Comparison of ENCODE assay signal across 8 cellular contexts in genomic region chr20:58308290-58308679, GRCh38. TPM values are rescaled to one million over a fixed set of nuclear protein-coding genes. Genes with fewer than 3 reads are reported as not detected.
DNase-seq lines count a peak whose midpoint lies in the region; ATAC-seq, FAIRE-seq and TF ChIP-seq lines count a peak whose summit lies in the region.

No MANE protein-coding gene starts in this region.

- H3K36me3 ChIP-seq in A673 (ENCODE audit: insufficient read depth, low read length, poor library complexity, severe bottlenecking) (peaks cover 6% of the 10 kb centered on the region), HUES6 (ENCODE audit: control insufficient read depth, insufficient read depth, low read length) (peaks cover 7% of the 10 kb centered on the region), muscle layer of duodenum (ENCODE audit: control insufficient read depth in 1 of 2, insufficient read depth in 2 of 2, low read length in 2 of 2) (peaks cover 4 to 6% of the 10 kb centered on the region in 2 donors), small intestine (ENCODE audit: control insufficient read depth in 2 of 2, insufficient read depth in 2 of 2, low read length in 2 of 2) (peaks cover 0 to 5% of the 10 kb centered on the region in 2 donors)

- H3K27me3 ChIP-seq in A673 (replicated peaks; ENCODE audit: insufficient read depth, low read depth, low read length, poor library complexity) (no peaks in the 10 kb centered on the region), HUES6 (ENCODE audit: control insufficient read depth, insufficient read depth, low read length) (no peaks in the 10 kb centered on the region), muscle layer of duodenum (ENCODE audit: low read depth, low read length) (no peaks in the 10 kb centered on the region), small intestine (ENCODE audit: control insufficient read depth in 2 of 2, insufficient read depth in 2 of 2, low read length in 2 of 2) (no peaks in the 10 kb centered on the region)

- DNase-seq in A673 (ENCODE audit: low spot score) = no peak
- DNase-seq in central memory CD4-positive, alpha-beta T cell = peak; percentile 10
- DNase-seq in small intestine = no peak
- DNase-seq in DMS79 (lab: John Stamatoyannopoulos, UW) = no peak

- H3K27ac ChIP-seq in A673 (ENCODE audit: low read depth, low read length, poor library complexity, severe bottlenecking) = no peak overlapping the region
- no peak overlapping the region for H3K27ac ChIP-seq in HUES6 (ENCODE audit: low read depth, low read length)
- no peak overlapping the region for H3K27ac ChIP-seq in muscle layer of duodenum (ENCODE audit: low read length)
- peak overlapping the region in 1 of 2 donors; percentile 8 for H3K27ac ChIP-seq in small intestine (ENCODE audit: low read depth in 1 of 2, low read length in 1 of 2)

- TF ChIP-seq CTCF in A673 (conservative IDR thresholded peaks at IDR 0.05; ENCODE audit: low read depth, low read length) = no peak

- intact Hi-C loops in A673 (cut with micrococcal nuclease; ENCODE audit: unreplicated experiment) = no loop called here

- peak overlapping the region; percentile 88 for H3K9ac ChIP-seq in HUES6 (ENCODE audit: low read length)

- no peak for FAIRE-seq in small intestine (lab: Jason Lieb, UNC)

- TSS peak; percentile 39 for BruUV-seq in A673 (replicated peaks; lab: Mats Ljungman, UMichigan)

- CTCF ChIA-PET in A673 (lab: Charles Lee) = no interaction called here

- POLR2A ChIA-PET in A673 (lab: Charles Lee; ENCODE audit: low non-redundant PET) = no interaction called here

- 65 to 84% (median 75%) methylated on average over 9 of the region's 9 CpGs for WGBS in small intestine, 3 donors

- H3K9me3 ChIP-seq in A673 (ENCODE audit: low read depth, low read length, poor library complexity, severe bottlenecking) (no peaks in the 10 kb centered on the region), HUES6 (ENCODE audit: control insufficient read depth, insufficient read depth, low read depth, low read length) (no peaks in the 10 kb centered on the region), muscle layer of duodenum (ENCODE audit: control insufficient read depth in 1 of 2, low read length in 2 of 2) (no peaks in the 10 kb centered on the region), small intestine (ENCODE audit: control insufficient read depth, low read depth) (no peaks in the 10 kb centered on the region)

- H3K4me3 ChIP-seq in A673 (ENCODE audit: low read depth, low read length, poor library complexity, severe bottlenecking) (peak overlapping the region; percentile 98), HUES6 (ENCODE audit: low read depth, low read length) (peak overlapping the region; percentile 100), muscle layer of duodenum (ENCODE audit: low read depth in 1 of 2, low read length in 2 of 2) (peak overlapping the region; percentile 76 to 96), small intestine (ENCODE audit: low read depth in 1 of 2, low read length in 2 of 2) (peak overlapping the region in 1 of 2 donors; percentile 46)

- ATAC-seq in HG03045 (IDR thresholded peaks at IDR 0.05; ENCODE audit: unreplicated experiment) (no peak), HG02840 (IDR thresholded peaks at IDR 0.05; ENCODE audit: low FRiP score, unreplicated experiment) (no peak)

- H3K4me1 ChIP-seq in A673 (ENCODE audit: insufficient read depth, low read length, poor library complexity, severe bottlenecking) (peaks cover 13% of the 10 kb centered on the region), HUES6 (ENCODE audit: control insufficient read depth, insufficient read depth, low read length) (peaks cover 11% of the 10 kb centered on the region; the same call in 1 of the 2 replicates), muscle layer of duodenum (ENCODE audit: control insufficient read depth in 1 of 2, insufficient read depth in 2 of 2, low read length in 2 of 2) (peaks cover 0 to 33% of the 10 kb centered on the region in 2 donors), small intestine (ENCODE audit: control insufficient read depth in 2 of 2, insufficient read depth in 1 of 2, low read depth in 1 of 2, low read length in 1 of 2) (peaks cover 0 to 14% of the 10 kb centered on the region in 2 donors)

RNA-seq across cellular contexts. Expression of gene RAB22A, which starts 1.2 kb away (rescaled TPM):
- 12.7 and 14.6 TPM in 2 replicates for total RNA-seq in A673 (2021)
- 10 to 100 TPM in 2 of 3 donors, 1 to 10 TPM in 1; 6.9 to 12.4 (median 11.9) TPM for polyA plus RNA-seq in small intestine
